ENCODE assay signal across 1 cellular context in the genomic region with DNA sequence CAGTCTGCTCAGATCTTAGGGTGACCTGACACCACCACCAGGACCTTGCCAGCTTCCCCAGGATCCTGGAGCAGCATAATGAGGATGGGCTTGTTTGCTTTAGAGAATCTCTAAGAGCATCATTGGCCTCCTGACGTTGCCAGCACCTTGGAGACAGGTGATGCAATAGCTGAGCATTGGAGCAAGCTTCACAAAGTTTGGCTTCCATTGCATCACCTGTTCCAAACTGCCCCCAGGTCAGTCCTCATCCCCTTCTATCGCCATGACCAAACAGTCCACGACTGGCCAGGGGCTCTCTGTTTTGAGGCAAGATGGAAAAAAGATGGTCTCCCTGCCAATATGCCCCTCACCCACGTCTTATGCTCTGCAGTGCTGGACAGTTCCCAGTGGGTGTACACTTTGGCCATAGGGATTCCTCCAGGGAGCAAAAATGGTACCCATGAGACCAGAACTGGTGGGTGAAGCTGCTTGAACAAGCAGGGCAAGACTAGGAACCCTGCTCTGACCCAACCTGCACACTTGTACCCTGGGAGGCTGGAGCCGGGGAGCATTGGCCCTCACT.
A peak's percentile ranks its signal among the peaks of the same experiment; 100 is the strongest.
TF ChIP-seq lines count a peak whose summit lies in the region.

No MANE protein-coding gene starts in this region.

TF ChIP-seq in HepG2, 621 proteins besides CTCF, POLR2A, EP300 and RAD21 (continued from another document):
- TF ChIP-seq, protein P1, sequence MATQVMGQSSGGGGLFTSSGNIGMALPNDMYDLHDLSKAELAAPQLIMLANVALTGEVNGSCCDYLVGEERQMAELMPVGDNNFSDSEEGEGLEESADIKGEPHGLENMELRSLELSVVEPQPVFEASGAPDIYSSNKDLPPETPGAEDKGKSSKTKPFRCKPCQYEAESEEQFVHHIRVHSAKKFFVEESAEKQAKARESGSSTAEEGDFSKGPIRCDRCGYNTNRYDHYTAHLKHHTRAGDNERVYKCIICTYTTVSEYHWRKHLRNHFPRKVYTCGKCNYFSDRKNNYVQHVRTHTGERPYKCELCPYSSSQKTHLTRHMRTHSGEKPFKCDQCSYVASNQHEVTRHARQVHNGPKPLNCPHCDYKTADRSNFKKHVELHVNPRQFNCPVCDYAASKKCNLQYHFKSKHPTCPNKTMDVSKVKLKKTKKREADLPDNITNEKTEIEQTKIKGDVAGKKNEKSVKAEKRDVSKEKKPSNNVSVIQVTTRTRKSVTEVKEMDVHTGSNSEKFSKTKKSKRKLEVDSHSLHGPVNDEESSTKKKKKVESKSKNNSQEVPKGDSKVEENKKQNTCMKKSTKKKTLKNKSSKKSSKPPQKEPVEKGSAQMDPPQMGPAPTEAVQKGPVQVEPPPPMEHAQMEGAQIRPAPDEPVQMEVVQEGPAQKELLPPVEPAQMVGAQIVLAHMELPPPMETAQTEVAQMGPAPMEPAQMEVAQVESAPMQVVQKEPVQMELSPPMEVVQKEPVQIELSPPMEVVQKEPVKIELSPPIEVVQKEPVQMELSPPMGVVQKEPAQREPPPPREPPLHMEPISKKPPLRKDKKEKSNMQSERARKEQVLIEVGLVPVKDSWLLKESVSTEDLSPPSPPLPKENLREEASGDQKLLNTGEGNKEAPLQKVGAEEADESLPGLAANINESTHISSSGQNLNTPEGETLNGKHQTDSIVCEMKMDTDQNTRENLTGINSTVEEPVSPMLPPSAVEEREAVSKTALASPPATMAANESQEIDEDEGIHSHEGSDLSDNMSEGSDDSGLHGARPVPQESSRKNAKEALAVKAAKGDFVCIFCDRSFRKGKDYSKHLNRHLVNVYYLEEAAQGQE (IDR thresholded peaks at IDR 0.05; ENCODE audit: borderline replicate concordance in 1 of 2, low read depth in 1 of 2, low read length in 2 of 2), result peak; percentile 39 to 89
- no peak for TF ChIP-seq ZHX1 (CRISPR knock-in tag; IDR thresholded peaks at IDR 0.05; ENCODE audit: low read depth)
